ENCODE assay signal across 9 cellular contexts in genomic region chr17:78361227-78361683, GRCh38. TPM values are rescaled to one million over a fixed set of nuclear protein-coding genes. Genes with fewer than 3 reads are reported as not detected.
DNase-seq lines count a peak whose midpoint lies in the region; ATAC-seq and TF ChIP-seq lines count a peak whose summit lies in the region.
"Had no signal": no experiment of that assay in that cellular context is flagged by ENCODE, and none has a peak within 500 bp of the region (broad histone marks: within the 10 kb centered on the region; RNA-seq: fewer than 3 reads in every experiment).

No MANE protein-coding gene starts in this region.

- peak overlapping the region in 1 of 3 donors; percentile 87 for H3K9ac ChIP-seq in skeletal muscle tissue (ENCODE audit: low read depth in 1 of 3, low read length in 3 of 3)

- CTCF ChIA-PET in Panc1 (lab: Charles Lee): interaction anchor here (0.5 to 1.6 kb wide), 5 partner anchors 7 to 61 kb away, joined by 3 to 18 read pairs (median 4); no protein-coding TSS in a partner anchor

- peak overlapping the region in 1 of 2 experiments; percentile 82; a peak in 2 of 4 replicates for H3K4me3 ChIP-seq in Panc1 (ENCODE audit: low read depth in 2 of 2, low read length in 2 of 2)
- H3K4me3 ChIP-seq in iPS DF 6.9 (ENCODE audit: low read length): peak overlapping the region; percentile 87; the same call in 1 of the 2 replicates
- H3K4me3 ChIP-seq in skeletal muscle tissue (ENCODE audit: low read length in 3 of 3): no peak overlapping the region

- intact Hi-C loops in Panc1 (cut with micrococcal nuclease; ENCODE audit: unreplicated experiment): loop anchor here (2.0 to 5.0 kb wide), 2 partner anchors 60 to 79 kb away; no protein-coding TSS in a partner anchor

- in situ Hi-C loops in Panc1 (cut with HindIII; ENCODE audit: low pct_unique_long_range_greater_than_20kb, low sequenced_read_pairs): no loop called here
- in situ Hi-C loops in GM13976 (cut with MboI; ENCODE audit: low sequenced_read_pairs, unreplicated experiment): no loop called here

- ATAC-seq in Panc1 (no peak), HG02763 (IDR thresholded peaks at IDR 0.05; ENCODE audit: unreplicated experiment) (no peak)

- H3K36me3 ChIP-seq in Panc1 (ENCODE audit: control insufficient read depth, insufficient read depth, low read length) (peaks cover 10% of the 10 kb centered on the region; the same call in 1 of the 2 replicates), iPS DF 6.9 (ENCODE audit: control insufficient read depth, insufficient read depth, low read length) (peaks cover 12% of the 10 kb centered on the region), skeletal muscle tissue (ENCODE audit: control insufficient read depth in 3 of 3, insufficient read depth in 3 of 3, low read length in 3 of 3) (peaks cover 6 to 14% (median 11%) of the 10 kb centered on the region in 3 donors)

- H3K27me3 ChIP-seq in Panc1 (ENCODE audit: control insufficient read depth, insufficient read depth, low read length) (no peaks in the 10 kb centered on the region), iPS DF 6.9 (ENCODE audit: control insufficient read depth, insufficient read depth, low read length) (no peaks in the 10 kb centered on the region; the same call in 1 of the 2 replicates), skeletal muscle tissue (ENCODE audit: control insufficient read depth in 3 of 3, insufficient read depth in 3 of 3, low read length in 3 of 3) (no peaks in the 10 kb centered on the region)

- no CpG with 5 or more reads among the region's 12 CpGs for WGBS in iPS DF 6.9 (ENCODE audit: insufficient coverage, insufficient read length)

- POLR2A ChIA-PET in Panc1 (lab: Charles Lee): interaction anchor here (0.6 kb wide), 1 partner anchor 49 kb away, joined by 13 read pairs; no protein-coding TSS in a partner anchor

- H3K9me3 ChIP-seq in Panc1 (ENCODE audit: control insufficient read depth, insufficient read depth, low read depth, low read length) (no peaks in the 10 kb centered on the region), iPS DF 6.9 (ENCODE audit: control insufficient read depth, insufficient read depth, low read length) (no peaks in the 10 kb centered on the region), skeletal muscle tissue (ENCODE audit: control insufficient read depth in 3 of 3, low read length in 3 of 3) (no peaks in the 10 kb centered on the region)

- TF ChIP-seq CTCF in Panc1 (IDR thresholded peaks at IDR 0.05) (no peak), GM13976 (IDR thresholded peaks at IDR 0.05; ENCODE audit: borderline replicate concordance, control extremely low read depth, extremely low read depth, insufficient read depth, missing control alignments) (no peak)

- H3K4me1 ChIP-seq in Panc1 (ENCODE audit: control insufficient read depth, insufficient read depth, low read length) (peaks cover 44% of the 10 kb centered on the region), iPS DF 6.9 (ENCODE audit: control insufficient read depth, insufficient read depth, low read length) (peaks cover 27% of the 10 kb centered on the region), skeletal muscle tissue (ENCODE audit: control insufficient read depth in 3 of 3, insufficient read depth in 3 of 3, low read length in 3 of 3) (peaks cover 28 to 42% (median 37%) of the 10 kb centered on the region in 3 donors)

- BruUV-seq in Panc1 (replicated peaks; lab: Mats Ljungman, UMichigan): no TSS peak

- peak; percentile 48 for DNase-seq in DMS53 (lab: John Stamatoyannopoulos, UW)
- no peak for DNase-seq in DMS53 treated with DMSO at 0.1 percent for 48 hours (lab: John Stamatoyannopoulos, UW; ENCODE audit: unreplicated experiment)
- no peak for DNase-seq in Panc1 (ENCODE audit: low read depth, low spot score)
- no peak for DNase-seq in iPS DF 6.9 (ENCODE audit: low read depth, low spot score)
- DNase-seq in GM13976 (ENCODE audit: low spot score): no peak
- no peak for DNase-seq in UCSD-AML1 (lab: John Stamatoyannopoulos, UW; ENCODE audit: unreplicated experiment)

- H3K27ac ChIP-seq in Panc1 (ENCODE audit: low read length) (peak overlapping the region; percentile 70; the same call in 1 of the 2 replicates), iPS DF 6.9 (ENCODE audit: low read length) (no peak overlapping the region), skeletal muscle tissue (ENCODE audit: low read depth, low read length) (peak overlapping the region; percentile 96)
- H3K27ac ChIP-seq: 22Rv1 had no signal

RNA-seq across cellular contexts. Expression of gene SOCS3, which starts 1.4 kb away (rescaled TPM):
- total RNA-seq in Panc1 (2021; ENCODE audit: unreplicated experiment): 53.1 TPM
- 30.5 TPM for polyA plus RNA-seq in Panc1 (2012; ENCODE audit: insufficient read length)
- total RNA-seq in skeletal muscle tissue: 15.7 TPM

RNA-seq across cellular contexts. Expression of gene PGS1, which starts 17.2 kb away (rescaled TPM):
- 47.5 TPM for total RNA-seq in Panc1 (2021; ENCODE audit: unreplicated experiment)
- 40.3 TPM for polyA plus RNA-seq in Panc1 (2012; ENCODE audit: insufficient read length)
- 15.1 TPM for total RNA-seq in skeletal muscle tissue
